Comparison of ENCODE assay signal across 1 cellular context in genomic region chr19:3585301-3586123, GRCh38.
TF ChIP-seq lines count a peak whose summit lies in the region.

Gene GIPC3 (plus strand): TSS chr19:3585478. CDS start chr19:3585598, 120 bp downstream.

TF ChIP-seq in GM23338, 12 proteins besides CTCF, POLR2A, EP300 and RAD21 (continued from another document):
- TF ChIP-seq ZNF462 (CRISPR knock-in tag; IDR thresholded peaks at IDR 0.05), result no peak
- TF ChIP-seq REST (IDR thresholded peaks at IDR 0.05; ENCODE audit: unreplicated experiment), result no peak
- no peak for TF ChIP-seq ZNF331 (CRISPR knock-in tag; IDR thresholded peaks at IDR 0.05; ENCODE audit: low read depth)
- no peak for TF ChIP-seq NANOG (IDR thresholded peaks at IDR 0.05; ENCODE audit: borderline replicate concordance)
